2 cellular contexts compared by ENCODE assay signal in the genomic region with DNA sequence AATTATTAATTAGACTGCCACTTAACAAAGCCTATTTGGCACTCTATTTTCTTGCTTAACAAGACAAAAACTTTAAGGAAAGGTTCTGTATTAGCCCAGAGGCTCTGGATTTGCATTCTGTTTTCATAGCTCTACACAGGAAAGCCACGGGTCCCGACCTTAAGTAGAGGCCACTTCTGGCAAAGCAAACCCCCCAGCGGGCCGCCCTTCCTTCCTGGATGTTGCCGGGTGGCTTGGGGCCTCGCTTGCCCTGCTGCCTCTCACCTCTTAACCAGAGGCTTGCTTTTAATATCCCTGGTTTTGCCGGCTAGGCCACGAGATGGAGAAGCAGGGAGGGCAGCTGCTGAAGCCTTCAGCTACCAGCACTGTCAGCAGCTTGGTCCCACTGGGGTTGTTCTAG.
TF ChIP-seq lines count a peak whose summit lies in the region.

No MANE protein-coding gene starts in this region.

TF ChIP-seq in liver, 16 proteins besides CTCF, POLR2A, EP300 and RAD21:
- peak in 1 of 2 donors; percentile 7 for TF ChIP-seq RXRA (IDR thresholded peaks at IDR 0.05)
- TF ChIP-seq, protein P1, sequence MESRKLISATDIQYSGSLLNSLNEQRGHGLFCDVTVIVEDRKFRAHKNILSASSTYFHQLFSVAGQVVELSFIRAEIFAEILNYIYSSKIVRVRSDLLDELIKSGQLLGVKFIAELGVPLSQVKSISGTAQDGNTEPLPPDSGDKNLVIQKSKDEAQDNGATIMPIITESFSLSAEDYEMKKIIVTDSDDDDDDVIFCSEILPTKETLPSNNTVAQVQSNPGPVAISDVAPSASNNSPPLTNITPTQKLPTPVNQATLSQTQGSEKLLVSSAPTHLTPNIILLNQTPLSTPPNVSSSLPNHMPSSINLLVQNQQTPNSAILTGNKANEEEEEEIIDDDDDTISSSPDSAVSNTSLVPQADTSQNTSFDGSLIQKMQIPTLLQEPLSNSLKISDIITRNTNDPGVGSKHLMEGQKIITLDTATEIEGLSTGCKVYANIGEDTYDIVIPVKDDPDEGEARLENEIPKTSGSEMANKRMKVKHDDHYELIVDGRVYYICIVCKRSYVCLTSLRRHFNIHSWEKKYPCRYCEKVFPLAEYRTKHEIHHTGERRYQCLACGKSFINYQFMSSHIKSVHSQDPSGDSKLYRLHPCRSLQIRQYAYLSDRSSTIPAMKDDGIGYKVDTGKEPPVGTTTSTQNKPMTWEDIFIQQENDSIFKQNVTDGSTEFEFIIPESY (IDR thresholded peaks at IDR 0.05): no peak
- TF ChIP-seq, protein P2, sequence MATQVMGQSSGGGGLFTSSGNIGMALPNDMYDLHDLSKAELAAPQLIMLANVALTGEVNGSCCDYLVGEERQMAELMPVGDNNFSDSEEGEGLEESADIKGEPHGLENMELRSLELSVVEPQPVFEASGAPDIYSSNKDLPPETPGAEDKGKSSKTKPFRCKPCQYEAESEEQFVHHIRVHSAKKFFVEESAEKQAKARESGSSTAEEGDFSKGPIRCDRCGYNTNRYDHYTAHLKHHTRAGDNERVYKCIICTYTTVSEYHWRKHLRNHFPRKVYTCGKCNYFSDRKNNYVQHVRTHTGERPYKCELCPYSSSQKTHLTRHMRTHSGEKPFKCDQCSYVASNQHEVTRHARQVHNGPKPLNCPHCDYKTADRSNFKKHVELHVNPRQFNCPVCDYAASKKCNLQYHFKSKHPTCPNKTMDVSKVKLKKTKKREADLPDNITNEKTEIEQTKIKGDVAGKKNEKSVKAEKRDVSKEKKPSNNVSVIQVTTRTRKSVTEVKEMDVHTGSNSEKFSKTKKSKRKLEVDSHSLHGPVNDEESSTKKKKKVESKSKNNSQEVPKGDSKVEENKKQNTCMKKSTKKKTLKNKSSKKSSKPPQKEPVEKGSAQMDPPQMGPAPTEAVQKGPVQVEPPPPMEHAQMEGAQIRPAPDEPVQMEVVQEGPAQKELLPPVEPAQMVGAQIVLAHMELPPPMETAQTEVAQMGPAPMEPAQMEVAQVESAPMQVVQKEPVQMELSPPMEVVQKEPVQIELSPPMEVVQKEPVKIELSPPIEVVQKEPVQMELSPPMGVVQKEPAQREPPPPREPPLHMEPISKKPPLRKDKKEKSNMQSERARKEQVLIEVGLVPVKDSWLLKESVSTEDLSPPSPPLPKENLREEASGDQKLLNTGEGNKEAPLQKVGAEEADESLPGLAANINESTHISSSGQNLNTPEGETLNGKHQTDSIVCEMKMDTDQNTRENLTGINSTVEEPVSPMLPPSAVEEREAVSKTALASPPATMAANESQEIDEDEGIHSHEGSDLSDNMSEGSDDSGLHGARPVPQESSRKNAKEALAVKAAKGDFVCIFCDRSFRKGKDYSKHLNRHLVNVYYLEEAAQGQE (IDR thresholded peaks at IDR 0.05): no peak
- TF ChIP-seq NR2F2 (IDR thresholded peaks at IDR 0.05): peak; percentile 95

TF ChIP-seq in HepG2, 621 proteins besides CTCF, POLR2A, EP300 and RAD21:
- TF ChIP-seq ZNF569 (CRISPR knock-in tag; IDR thresholded peaks at IDR 0.05; ENCODE audit: borderline replicate concordance): no peak
- TF ChIP-seq ZBTB21 (CRISPR knock-in tag; IDR thresholded peaks at IDR 0.05): no peak
- no peak for TF ChIP-seq JUND (CRISPR knock-in tag; IDR thresholded peaks at IDR 0.05)
- TF ChIP-seq GPN1 (CRISPR knock-in tag; IDR thresholded peaks at IDR 0.05; ENCODE audit: borderline replicate concordance): no peak
- TF ChIP-seq, protein P3, sequence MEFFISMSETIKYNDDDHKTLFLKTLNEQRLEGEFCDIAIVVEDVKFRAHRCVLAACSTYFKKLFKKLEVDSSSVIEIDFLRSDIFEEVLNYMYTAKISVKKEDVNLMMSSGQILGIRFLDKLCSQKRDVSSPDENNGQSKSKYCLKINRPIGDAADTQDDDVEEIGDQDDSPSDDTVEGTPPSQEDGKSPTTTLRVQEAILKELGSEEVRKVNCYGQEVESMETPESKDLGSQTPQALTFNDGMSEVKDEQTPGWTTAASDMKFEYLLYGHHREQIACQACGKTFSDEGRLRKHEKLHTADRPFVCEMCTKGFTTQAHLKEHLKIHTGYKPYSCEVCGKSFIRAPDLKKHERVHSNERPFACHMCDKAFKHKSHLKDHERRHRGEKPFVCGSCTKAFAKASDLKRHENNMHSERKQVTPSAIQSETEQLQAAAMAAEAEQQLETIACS (CRISPR knock-in tag; IDR thresholded peaks at IDR 0.05): no peak
- TF ChIP-seq SIN3A (IDR thresholded peaks at IDR 0.05; ENCODE audit: borderline replicate concordance, low read depth, low read length): no peak
- TF ChIP-seq ZIK1 (CRISPR knock-in tag; IDR thresholded peaks at IDR 0.05; ENCODE audit: borderline replicate concordance, low read depth): no peak
- no peak for TF ChIP-seq SALL1 (CRISPR knock-in tag; IDR thresholded peaks at IDR 0.05)
- TF ChIP-seq RNF2 (conservative IDR thresholded peaks at IDR 0.05; ENCODE audit: low read depth): no peak
- TF ChIP-seq MED8 (CRISPR knock-in tag; IDR thresholded peaks at IDR 0.05; ENCODE audit: insufficient replicate concordance): no peak
- no peak for TF ChIP-seq MATR3 (CRISPR knock-in tag; IDR thresholded peaks at IDR 0.05)
- TF ChIP-seq ZNF232 (CRISPR knock-in tag; IDR thresholded peaks at IDR 0.05; ENCODE audit: borderline replicate concordance): no peak
- TF ChIP-seq ZNF441 (CRISPR knock-in tag; IDR thresholded peaks at IDR 0.05; ENCODE audit: borderline replicate concordance): no peak
- no peak for TF ChIP-seq GTF2F1 (IDR thresholded peaks at IDR 0.05; ENCODE audit: low read length)
- TF ChIP-seq, protein P1 (CRISPR knock-in tag; IDR thresholded peaks at IDR 0.05): no peak
